1 cellular context compared by ENCODE assay signal in the genomic region with DNA sequence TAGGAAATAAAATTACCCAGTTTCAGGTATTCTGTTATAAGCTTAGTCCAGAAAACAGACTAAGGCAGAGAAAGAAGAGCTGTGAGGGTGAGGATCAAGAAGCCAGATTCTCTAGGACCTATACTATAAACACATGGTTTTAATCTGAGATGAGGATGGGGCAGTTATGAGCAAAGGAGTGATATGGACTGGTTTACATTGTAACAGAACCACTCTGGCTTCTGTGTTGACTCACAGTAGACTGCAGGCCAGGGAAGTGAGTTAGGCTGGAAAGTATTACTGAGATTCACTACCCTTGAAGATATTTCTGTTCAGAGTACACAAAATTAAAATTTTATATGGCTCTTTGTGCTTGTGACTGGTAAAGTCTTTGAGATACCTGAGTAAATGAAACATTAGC.
TF ChIP-seq lines count a peak whose summit lies in the region.

No MANE protein-coding gene starts in this region.

TF ChIP-seq in SK-N-SH treated with all-trans-retinoic acid at 6 μM for 48 hours, 23 proteins besides CTCF, POLR2A, EP300 and RAD21 (continued from another document):
- TF ChIP-seq PATZ1 (CRISPR knock-in tag; IDR thresholded peaks at IDR 0.05; ENCODE audit: borderline replicate concordance): no peak
- TF ChIP-seq ISL1 (CRISPR knock-in tag; IDR thresholded peaks at IDR 0.05): no peak
- TF ChIP-seq ARNTL (CRISPR knock-in tag; IDR thresholded peaks at IDR 0.05; ENCODE audit: borderline replicate concordance, low read depth): no peak
- TF ChIP-seq, protein P1, sequence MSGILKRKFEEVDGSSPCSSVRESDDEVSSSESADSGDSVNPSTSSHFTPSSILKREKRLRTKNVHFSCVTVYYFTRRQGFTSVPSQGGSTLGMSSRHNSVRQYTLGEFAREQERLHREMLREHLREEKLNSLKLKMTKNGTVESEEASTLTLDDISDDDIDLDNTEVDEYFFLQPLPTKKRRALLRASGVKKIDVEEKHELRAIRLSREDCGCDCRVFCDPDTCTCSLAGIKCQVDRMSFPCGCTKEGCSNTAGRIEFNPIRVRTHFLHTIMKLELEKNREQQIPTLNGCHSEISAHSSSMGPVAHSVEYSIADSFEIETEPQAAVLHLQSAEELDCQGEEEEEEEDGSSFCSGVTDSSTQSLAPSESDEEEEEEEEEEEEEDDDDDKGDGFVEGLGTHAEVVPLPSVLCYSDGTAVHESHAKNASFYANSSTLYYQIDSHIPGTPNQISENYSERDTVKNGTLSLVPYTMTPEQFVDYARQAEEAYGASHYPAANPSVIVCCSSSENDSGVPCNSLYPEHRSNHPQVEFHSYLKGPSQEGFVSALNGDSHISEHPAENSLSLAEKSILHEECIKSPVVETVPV (CRISPR knock-in tag; IDR thresholded peaks at IDR 0.05): no peak
- TF ChIP-seq GLIS3 (CRISPR knock-in tag; IDR thresholded peaks at IDR 0.05): no peak
- TF ChIP-seq ZFP3 (CRISPR knock-in tag; IDR thresholded peaks at IDR 0.05): no peak
- TF ChIP-seq, protein P2, sequence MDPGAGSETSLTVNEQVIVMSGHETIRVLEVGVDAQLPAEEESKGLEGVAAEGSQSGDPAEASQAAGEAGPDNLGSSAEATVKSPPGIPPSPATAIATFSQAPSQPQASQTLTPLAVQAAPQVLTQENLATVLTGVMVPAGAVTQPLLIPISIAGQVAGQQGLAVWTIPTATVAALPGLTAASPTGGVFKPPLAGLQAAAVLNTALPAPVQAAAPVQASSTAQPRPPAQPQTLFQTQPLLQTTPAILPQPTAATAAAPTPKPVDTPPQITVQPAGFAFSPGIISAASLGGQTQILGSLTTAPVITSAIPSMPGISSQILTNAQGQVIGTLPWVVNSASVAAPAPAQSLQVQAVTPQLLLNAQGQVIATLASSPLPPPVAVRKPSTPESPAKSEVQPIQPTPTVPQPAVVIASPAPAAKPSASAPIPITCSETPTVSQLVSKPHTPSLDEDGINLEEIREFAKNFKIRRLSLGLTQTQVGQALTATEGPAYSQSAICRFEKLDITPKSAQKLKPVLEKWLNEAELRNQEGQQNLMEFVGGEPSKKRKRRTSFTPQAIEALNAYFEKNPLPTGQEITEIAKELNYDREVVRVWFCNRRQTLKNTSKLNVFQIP (CRISPR knock-in tag; IDR thresholded peaks at IDR 0.05; ENCODE audit: borderline replicate concordance, low read depth): no peak
- TF ChIP-seq ZNF70 (CRISPR knock-in tag; IDR thresholded peaks at IDR 0.05): no peak
